Comparison of ENCODE assay signal across 25 cellular contexts in the genomic region with DNA sequence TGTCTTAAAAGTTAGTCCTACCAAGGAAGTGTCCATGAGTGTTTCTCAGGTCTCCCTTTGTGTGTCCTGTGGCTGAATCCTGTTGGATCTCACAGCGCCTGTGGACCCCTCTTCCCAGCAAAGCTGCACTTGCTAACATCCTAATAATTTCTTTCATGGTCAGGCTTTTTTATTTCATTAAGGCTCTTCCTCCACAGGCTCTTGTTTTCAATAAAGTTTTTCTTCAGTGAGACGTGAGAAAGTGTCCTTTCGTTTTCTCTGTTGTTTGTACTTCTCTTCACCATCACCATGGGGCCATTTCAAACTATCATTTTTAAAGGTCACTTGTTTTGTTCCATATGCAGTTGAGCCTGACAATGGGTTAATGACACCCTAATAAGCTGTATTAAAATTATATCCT.
"Had no signal": no experiment of that assay in that cellular context is flagged by ENCODE, and none has a peak within 500 bp of the region (broad histone marks: within the 10 kb centered on the region; RNA-seq: fewer than 3 reads in every experiment).

No MANE protein-coding gene starts in this region.

- H3K27ac ChIP-seq: left ventricle myocardium inferior, ovary, skin epidermis, stomach, testis, thyroid gland, transverse colon, upper lobe of left lung, vagina had no signal

- H3K27me3 ChIP-seq: ovary, stomach, testis, thyroid gland, transverse colon, upper lobe of left lung, vagina had no signal

- H3K4me3 ChIP-seq: left ventricle myocardium inferior, lung, mucosa of descending colon, ovary, skin epidermis, stomach, thyroid gland, transverse colon, upper lobe of left lung, vagina had no signal

- H3K27me3 Mint-ChIP-seq: progenitor cell of endocrine pancreas; stimulated activated naive B cell treated with anti-CD40 and anti-IgM and Interleukin-4, amounts not matched to agents 10 μg/mL and 1 μg/mL and 100 μg/mL, for 72 hours had no signal

- H3K4me1 ChIP-seq: stomach, testis, thyroid gland, transverse colon, upper lobe of left lung, vagina had no signal

- H3K27ac Mint-ChIP-seq: naive thymus-derived CD4-positive, alpha-beta T cell; natural killer cell treated with Interleukin-12 subunit alpha and Interleukin-12 subunit beta and Interleukin-15 and Interleukin-18, amount 100 ng/mL, for 72 hours; progenitor cell of endocrine pancreas; stimulated activated naive B cell treated with anti-CD40 and anti-IgM and Interleukin-4, amounts not matched to agents 10 μg/mL and 1 μg/mL and 100 μg/mL, for 72 hours had no signal

- H3K9me3 ChIP-seq: left ventricle myocardium inferior, mucosa of descending colon, ovary, stomach, testis, thyroid gland, transverse colon, upper lobe of left lung, vagina had no signal

- H3K36me3 Mint-ChIP-seq: naive thymus-derived CD4-positive, alpha-beta T cell; natural killer cell treated with Interleukin-12 subunit alpha and Interleukin-12 subunit beta and Interleukin-15 and Interleukin-18, amount 100 ng/mL, for 72 hours; stimulated activated naive B cell treated with anti-CD40 and anti-IgM and Interleukin-4, amounts not matched to agents 10 μg/mL and 1 μg/mL and 100 μg/mL, for 72 hours had no signal

- ATAC-seq: mucosa of descending colon; naive thymus-derived CD4-positive, alpha-beta T cell; natural killer cell treated with Interleukin-12 subunit alpha and Interleukin-12 subunit beta and Interleukin-15 and Interleukin-18, amount 100 ng/mL, for 72 hours; right cardiac atrium; sciatic nerve; stimulated activated naive B cell treated with anti-CD40 and anti-IgM and Interleukin-4, amounts not matched to agents 10 μg/mL and 1 μg/mL and 100 μg/mL, for 72 hours; stimulated activated naive CD8-positive, alpha-beta T cell treated with anti-CD3 and anti-CD28 coated beads, Interleukin-15, Interleukin-2, amounts not matched to agents 100 U/mL and 50 U/mL, for 24 hours had no signal

- H3K4me3 Mint-ChIP-seq: naive thymus-derived CD4-positive, alpha-beta T cell; natural killer cell treated with Interleukin-12 subunit alpha and Interleukin-12 subunit beta and Interleukin-15 and Interleukin-18, amount 100 ng/mL, for 72 hours; stimulated activated naive B cell treated with anti-CD40 and anti-IgM and Interleukin-4, amounts not matched to agents 10 μg/mL and 1 μg/mL and 100 μg/mL, for 72 hours had no signal

- H3K36me3 ChIP-seq: left ventricle myocardium inferior, ovary, stomach, thyroid gland, transverse colon, upper lobe of left lung, vagina had no signal

- DNase-seq: islet precursor cell; left ventricle myocardium inferior; mesendoderm; midbrain; mucosa of descending colon; naive thymus-derived CD4-positive, alpha-beta T cell; ovary; right cardiac atrium; stimulated activated CD4-positive, alpha-beta T cell treated with anti-CD3 and anti-CD28 coated beads, Interleukin-12 subunit alpha, Interleukin-12 subunit beta, amount 100 ng/mL, for 4 hours; stimulated activated CD4-positive, alpha-beta T cell treated with anti-CD3 and anti-CD28 coated beads, Interleukin-15, amount 100 ng/mL, for 24 hours; stimulated activated CD4-positive, alpha-beta T cell treated with anti-CD3 and anti-CD28 coated beads, Interleukin-2, amount 100 ng/mL, for 24 hours; stimulated activated CD4-positive, alpha-beta T cell treated with anti-CD3 and anti-CD28 coated beads, Interleukin-4, amount 100 ng/mL, for 1 hour; stimulated activated naive B cell treated with anti-CD40 and anti-IgM and Interleukin-4, amounts not matched to agents 10 μg/mL and 1 μg/mL and 100 μg/mL, for 72 hours; stimulated activated naive CD8-positive, alpha-beta T cell treated with anti-CD3 and anti-CD28 coated beads, Interleukin-15, Interleukin-2, amounts not matched to agents 100 U/mL and 50 U/mL, for 24 hours; stomach; testis; thyroid gland; transverse colon had no signal

- H3K9me3 Mint-ChIP-seq: naive thymus-derived CD4-positive, alpha-beta T cell; natural killer cell treated with Interleukin-12 subunit alpha and Interleukin-12 subunit beta and Interleukin-15 and Interleukin-18, amount 100 ng/mL, for 72 hours; stimulated activated naive B cell treated with anti-CD40 and anti-IgM and Interleukin-4, amounts not matched to agents 10 μg/mL and 1 μg/mL and 100 μg/mL, for 72 hours had no signal

- H3K4me1 Mint-ChIP-seq: naive thymus-derived CD4-positive, alpha-beta T cell; stimulated activated naive B cell treated with anti-CD40 and anti-IgM and Interleukin-4, amounts not matched to agents 10 μg/mL and 1 μg/mL and 100 μg/mL, for 72 hours had no signal
